Comparison of ENCODE assay signal across 26 cellular contexts in genomic region chr3:139130390-139131140, GRCh38.
"Had no signal": no experiment of that assay in that cellular context is flagged by ENCODE, and none has a peak within 500 bp of the region (broad histone marks: within the 10 kb centered on the region; RNA-seq: fewer than 3 reads in every experiment).

No MANE protein-coding gene starts in this region.

- H3K9me3 ChIP-seq: left lung, lower lobe of right lung, pancreas, prostate gland, tibial nerve, uterus had no signal

- H3K4me1 Mint-ChIP-seq: naive thymus-derived CD8-positive, alpha-beta T cell; nephron; neural crest cell; stimulated activated memory B cell treated with anti-CD40 and anti-IgM and Interleukin-4, amounts not matched to agents 10 μg/mL and 1 μg/mL and 100 μg/mL, for 72 hours had no signal

- H3K4me3 ChIP-seq: left lung, lower lobe of right lung, pancreas, prostate gland, skin epidermis, tibial nerve, uterus had no signal

- DNase-seq: hippocampal formation; left colon; left lung; lower lobe of right lung; mammary epithelial cell; mesenchymal stem cell; naive thymus-derived CD8-positive, alpha-beta T cell; nucleus accumbens; pancreas; posterior cingulate gyrus; retina; right cardiac atrium; stimulated activated CD4-positive, alpha-beta T cell treated with anti-CD3 and anti-CD28 coated beads, Interleukin-12 subunit alpha, Interleukin-12 subunit beta, amount 100 ng/mL, for 4 hours; stimulated activated CD4-positive, alpha-beta T cell treated with anti-CD3 and anti-CD28 coated beads, Interleukin-15, amount 100 ng/mL, for 24 hours; stimulated activated CD4-positive, alpha-beta T cell treated with anti-CD3 and anti-CD28 coated beads, Interleukin-4, amount 100 ng/mL, for 24 hours; stimulated activated naive CD4-positive, alpha-beta T cell treated with Interleukin-2 at 50 U/mL for 16 hours; uterus had no signal

- H3K27ac Mint-ChIP-seq: nephron; stimulated activated memory B cell treated with anti-CD40 and anti-IgM and Interleukin-4, amounts not matched to agents 10 μg/mL and 1 μg/mL and 100 μg/mL, for 72 hours; type B pancreatic cell had no signal

- H3K36me3 ChIP-seq: left lung, lower lobe of right lung, pancreas, prostate gland, tibial nerve, uterus had no signal

- FAIRE-seq: keratinocyte, pancreas had no signal

- H3K9me3 Mint-ChIP-seq: naive thymus-derived CD8-positive, alpha-beta T cell; nephron; neural crest cell; stimulated activated memory B cell treated with anti-CD40 and anti-IgM and Interleukin-4, amounts not matched to agents 10 μg/mL and 1 μg/mL and 100 μg/mL, for 72 hours; type B pancreatic cell had no signal

- ATAC-seq: left colon; left lung; lower lobe of right lung; naive thymus-derived CD8-positive, alpha-beta T cell; pancreas; right cardiac atrium; sciatic nerve; stimulated activated memory B cell treated with anti-CD40 and anti-IgM and Interleukin-4, amounts not matched to agents 10 μg/mL and 1 μg/mL and 100 μg/mL, for 72 hours had no signal

- H3K27me3 Mint-ChIP-seq: stimulated activated memory B cell treated with anti-CD40 and anti-IgM and Interleukin-4, amounts not matched to agents 10 μg/mL and 1 μg/mL and 100 μg/mL, for 72 hours had no signal

- H3K27me3 ChIP-seq: left lung, pancreas, tibial nerve, uterus had no signal

- H3K4me3 Mint-ChIP-seq: naive thymus-derived CD8-positive, alpha-beta T cell; nephron; neural crest cell; stimulated activated memory B cell treated with anti-CD40 and anti-IgM and Interleukin-4, amounts not matched to agents 10 μg/mL and 1 μg/mL and 100 μg/mL, for 72 hours; type B pancreatic cell had no signal

- H3K4me1 ChIP-seq: left lung, lower lobe of right lung, pancreas, prostate gland, tibial nerve, uterus had no signal

- H3K36me3 Mint-ChIP-seq: naive thymus-derived CD8-positive, alpha-beta T cell; stimulated activated memory B cell treated with anti-CD40 and anti-IgM and Interleukin-4, amounts not matched to agents 10 μg/mL and 1 μg/mL and 100 μg/mL, for 72 hours; type B pancreatic cell had no signal

- H3K27ac ChIP-seq: left lung, lower lobe of right lung, pancreas, prostate gland, skin epidermis, tibial nerve, uterus had no signal
